Comparison of ENCODE assay signal across 1 cellular context in genomic region chr2:61017556-61018318, GRCh38.
TF ChIP-seq lines count a peak whose summit lies in the region.

TSS of gene PEX13 (plus strand) at chr2:61017720. CDS start at chr2:61017760, 40 bp downstream.
TSS of gene PUS10 (minus strand) at chr2:61018255. CDS start at chr2:61011890, 6,365 bp downstream.

TF ChIP-seq in HepG2, 621 proteins besides CTCF, POLR2A, EP300 and RAD21 (continued from another document and continues in another):
- TF ChIP-seq ZNF563 (CRISPR knock-in tag; IDR thresholded peaks at IDR 0.05) = peak; percentile 92
- TF ChIP-seq SAFB2 (CRISPR knock-in tag; IDR thresholded peaks at IDR 0.05; ENCODE audit: borderline replicate concordance, low read depth) = peak; percentile 64; the same call in 1 of the 2 replicates
- TF ChIP-seq DPF2 (CRISPR knock-in tag; IDR thresholded peaks at IDR 0.05; ENCODE audit: borderline replicate concordance, low read depth) = peak; percentile 94
- peak; percentile 93 for TF ChIP-seq ASH2L (IDR thresholded peaks at IDR 0.05; ENCODE audit: insufficient read length, low read depth, low read length)
- TF ChIP-seq NFAT5 (CRISPR knock-in tag; IDR thresholded peaks at IDR 0.05) = 0 out of 2 replicates have a peak, but pooled peaks have one; percentile 2
- peak; percentile 79 for TF ChIP-seq SRF (IDR thresholded peaks at IDR 0.05; ENCODE audit: low read depth, low read length)
- peak; percentile 70 for TF ChIP-seq ZNF343 (CRISPR knock-in tag; IDR thresholded peaks at IDR 0.05)
- peak; percentile 52 for TF ChIP-seq ZNF639 (CRISPR knock-in tag; conservative IDR thresholded peaks at IDR 0.05)
- TF ChIP-seq ZNF468 (CRISPR knock-in tag; IDR thresholded peaks at IDR 0.05) = peak; percentile 86; the same call in 1 of the 2 replicates
- TF ChIP-seq ZBTB20 (CRISPR knock-in tag; IDR thresholded peaks at IDR 0.05; ENCODE audit: borderline replicate concordance, low read depth) = no peak
- no peak for TF ChIP-seq ZNF572 (CRISPR knock-in tag; IDR thresholded peaks at IDR 0.05)
- peak; percentile 49; the same call in 1 of the 2 replicates for TF ChIP-seq ZIK1 (CRISPR knock-in tag; IDR thresholded peaks at IDR 0.05; ENCODE audit: borderline replicate concordance, low read depth)
- TF ChIP-seq MED8 (CRISPR knock-in tag; IDR thresholded peaks at IDR 0.05; ENCODE audit: insufficient replicate concordance) = peak; percentile 85
- TF ChIP-seq ZFP91 (CRISPR knock-in tag; IDR thresholded peaks at IDR 0.05; ENCODE audit: borderline replicate concordance) = peak; percentile 90
- TF ChIP-seq ZC3H13 (CRISPR knock-in tag; IDR thresholded peaks at IDR 0.05) = no peak; the same call in 1 of the 2 replicates
- no peak for TF ChIP-seq MAFF (IDR thresholded peaks at IDR 0.05; ENCODE audit: low read depth, low read length)
- no peak for TF ChIP-seq FOXA1 (IDR thresholded peaks at IDR 0.05)
- peak; percentile 47; the same call in 1 of the 2 replicates for TF ChIP-seq FOXA1 (CRISPR knock-in tag; IDR thresholded peaks at IDR 0.05)
- no peak for TF ChIP-seq ZNF678 (CRISPR knock-in tag; IDR thresholded peaks at IDR 0.05)
- TF ChIP-seq GPBP1L1 (CRISPR knock-in tag; IDR thresholded peaks at IDR 0.05) = no peak
- TF ChIP-seq JDP2 (CRISPR knock-in tag; IDR thresholded peaks at IDR 0.05; ENCODE audit: borderline replicate concordance) = no peak; the same call in 1 of the 2 replicates
- no peak; the same call in 1 of the 2 replicates for TF ChIP-seq ZNF691 (CRISPR knock-in tag; IDR thresholded peaks at IDR 0.05; ENCODE audit: borderline replicate concordance, low read depth)
- TF ChIP-seq ZNF234 (CRISPR knock-in tag; conservative IDR thresholded peaks at IDR 0.05) = 0 out of 2 replicates have a peak, but pooled peaks have one; percentile 45
- TF ChIP-seq POGK (CRISPR knock-in tag; conservative IDR thresholded peaks at IDR 0.05) = peak; percentile 55
- peak; percentile 69 for TF ChIP-seq ZNF574 (CRISPR knock-in tag; IDR thresholded peaks at IDR 0.05)
- peak; percentile 46 for TF ChIP-seq MLXIP (CRISPR knock-in tag; IDR thresholded peaks at IDR 0.05; ENCODE audit: borderline replicate concordance)
- peak; percentile 81; the same call in 1 of the 2 replicates for TF ChIP-seq GFI1 (CRISPR knock-in tag; IDR thresholded peaks at IDR 0.05; ENCODE audit: borderline replicate concordance)
- TF ChIP-seq ZNF34 (CRISPR knock-in tag; IDR thresholded peaks at IDR 0.05; ENCODE audit: borderline replicate concordance) = peak; percentile 84
- peak; percentile 37; the same call in 1 of the 2 replicates for TF ChIP-seq DNMT3B (CRISPR knock-in tag; conservative IDR thresholded peaks at IDR 0.05)
- TF ChIP-seq E2F1 (CRISPR knock-in tag; IDR thresholded peaks at IDR 0.05) = peak; percentile 44; the same call in 1 of the 2 replicates
- TF ChIP-seq ZNF605 (CRISPR knock-in tag; IDR thresholded peaks at IDR 0.05) = peak; percentile 77
- peak; percentile 58; the same call in 1 of the 2 replicates for TF ChIP-seq ATF3 (CRISPR knock-in tag; IDR thresholded peaks at IDR 0.05)
- TF ChIP-seq PPARG (CRISPR knock-in tag; conservative IDR thresholded peaks at IDR 0.05) = no peak
- TF ChIP-seq ZNF614 (CRISPR knock-in tag; IDR thresholded peaks at IDR 0.05; ENCODE audit: borderline replicate concordance) = peak; percentile 84
- TF ChIP-seq ZFP90 (CRISPR knock-in tag; IDR thresholded peaks at IDR 0.05; ENCODE audit: borderline replicate concordance) = peak; percentile 77; the same call in 1 of the 2 replicates
- no peak for TF ChIP-seq PRMT3 (CRISPR knock-in tag; IDR thresholded peaks at IDR 0.05; ENCODE audit: borderline replicate concordance, low read depth)
- TF ChIP-seq GATAD1 (CRISPR knock-in tag; IDR thresholded peaks at IDR 0.05) = peak; percentile 65; the same call in 1 of the 2 replicates
- TF ChIP-seq SOX13 (IDR thresholded peaks at IDR 0.05) = peak; percentile 61; the same call in 1 of the 2 replicates
- TF ChIP-seq SOX13 (CRISPR knock-in tag; conservative IDR thresholded peaks at IDR 0.05 in 1 of 2, IDR thresholded peaks at IDR 0.05 in 1 of 2) = peak in 1 of 2 experiments; percentile 91; a peak in 2 of 4 replicates
